ENCODE assay signal across 1 cellular context in genomic region chr2:148643998-148644884, GRCh38.
TF ChIP-seq lines count a peak whose summit lies in the region.

Gene EPC2, plus strand, starts transcription at chr2:148644751. Its CDS starts 267 bp downstream, at chr2:148645018.

TF ChIP-seq in HepG2, 621 proteins besides CTCF, POLR2A, EP300 and RAD21 (continued from another document and continues in another):
- TF ChIP-seq ZNF407 (CRISPR knock-in tag; IDR thresholded peaks at IDR 0.05; ENCODE audit: not compliant biosample characterization) (peak; percentile 89), HIVEP1 (CRISPR knock-in tag; IDR thresholded peaks at IDR 0.05) (peak; percentile 45; the same call in 1 of the 2 replicates), ZNF143 (CRISPR knock-in tag; IDR thresholded peaks at IDR 0.05) (peak; percentile 85), IKZF1 (IDR thresholded peaks at IDR 0.05) (no peak), GATA4 (IDR thresholded peaks at IDR 0.05; ENCODE audit: borderline replicate concordance, low read depth) (0 out of 2 replicates have a peak, but pooled peaks have one; percentile 34), CBX1 (IDR thresholded peaks at IDR 0.05; ENCODE audit: low read depth) (peak; percentile 25), ZSCAN25 (CRISPR knock-in tag; IDR thresholded peaks at IDR 0.05) (peak; percentile 93), ZBTB40 (IDR thresholded peaks at IDR 0.05) (no peak), ZBTB40 (CRISPR knock-in tag; IDR thresholded peaks at IDR 0.05) (no peak), HOXA7 (CRISPR knock-in tag; IDR thresholded peaks at IDR 0.05) (no peak), MLXIP (CRISPR knock-in tag; IDR thresholded peaks at IDR 0.05; ENCODE audit: borderline replicate concordance) (no peak), ATF1 (CRISPR knock-in tag; IDR thresholded peaks at IDR 0.05) (no peak), HNF4G (IDR thresholded peaks at IDR 0.05; ENCODE audit: borderline replicate concordance, low read depth, low read length) (no peak), HNF4G (CRISPR knock-in tag; IDR thresholded peaks at IDR 0.05; ENCODE audit: borderline replicate concordance, low read depth) (peak; percentile 61; the same call in 1 of the 2 replicates), CCDC6 (CRISPR knock-in tag; IDR thresholded peaks at IDR 0.05) (no peak; the same call in 1 of the 2 replicates), TOPORS (CRISPR knock-in tag; IDR thresholded peaks at IDR 0.05) (no peak), SNRNP70 (IDR thresholded peaks at IDR 0.05; ENCODE audit: low read depth, low read length) (no peak), LRRFIP1 (CRISPR knock-in tag; conservative IDR thresholded peaks at IDR 0.05) (no peak), ZSCAN22 (CRISPR knock-in tag; IDR thresholded peaks at IDR 0.05) (no peak), ZNF44 (CRISPR knock-in tag; IDR thresholded peaks at IDR 0.05) (no peak), ZNF224 (CRISPR knock-in tag; IDR thresholded peaks at IDR 0.05) (no peak), ZNF326 (CRISPR knock-in tag; IDR thresholded peaks at IDR 0.05; ENCODE audit: borderline replicate concordance) (no peak), ZNF616 (CRISPR knock-in tag; IDR thresholded peaks at IDR 0.05; ENCODE audit: low read depth) (no peak), HNRNPUL1 (IDR thresholded peaks at IDR 0.05; ENCODE audit: low read depth, low read length) (no peak; the same call in 1 of the 2 replicates), SRF (IDR thresholded peaks at IDR 0.05; ENCODE audit: low read depth, low read length) (no peak), BATF2 (CRISPR knock-in tag; IDR thresholded peaks at IDR 0.05) (peak; percentile 25; the same call in 1 of the 2 replicates), RBM22 (optimal IDR thresholded peaks at IDR 0.05; ENCODE audit: low read length) (no peak), ZNF101 (CRISPR knock-in tag; IDR thresholded peaks at IDR 0.05; ENCODE audit: borderline replicate concordance, low read depth) (no peak), ZNF713 (CRISPR knock-in tag; IDR thresholded peaks at IDR 0.05) (peak; percentile 26; the same call in 1 of the 2 replicates), TERF1 (CRISPR knock-in tag; IDR thresholded peaks at IDR 0.05) (peak; percentile 55; the same call in 1 of the 2 replicates), MED8 (CRISPR knock-in tag; IDR thresholded peaks at IDR 0.05; ENCODE audit: insufficient replicate concordance) (peak; percentile 52)
